In the genomic region with DNA sequence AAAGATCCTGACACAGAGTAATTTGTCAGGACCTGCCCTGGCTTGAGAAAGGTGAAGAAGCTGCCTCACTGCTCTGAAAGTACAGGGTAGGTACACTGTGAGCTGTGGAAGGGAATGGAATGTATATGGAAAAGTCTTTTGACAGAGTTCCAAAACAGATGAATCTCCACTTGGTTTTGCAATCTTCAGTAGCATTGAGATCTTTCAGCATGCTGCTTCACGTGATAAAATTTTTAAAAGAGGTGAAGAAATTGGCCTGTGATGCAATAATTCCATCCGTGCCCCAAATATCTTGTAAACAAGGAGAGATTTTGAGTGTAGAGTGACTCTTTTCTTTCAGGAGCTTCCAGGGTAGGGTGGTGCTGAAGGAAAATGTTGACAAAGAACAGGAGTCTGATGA, we compare ENCODE assay signal across 14 cellular contexts.
DNase-seq lines count a peak whose midpoint lies in the region; ATAC-seq, FAIRE-seq and TF ChIP-seq lines count a peak whose summit lies in the region.
"Had no signal": no experiment of that assay in that cellular context is flagged by ENCODE, and none has a peak within 500 bp of the region (broad histone marks: within the 10 kb centered on the region; RNA-seq: fewer than 3 reads in every experiment).

No MANE protein-coding gene starts in this region.

- H2BK5ac ChIP-seq in IMR-90 (ENCODE audit: low read depth, low read length, poor library complexity, severe bottlenecking) (no peak overlapping the region), mesenchymal stem cell (ENCODE audit: low read depth, low read length, poor library complexity, severe bottlenecking) (no peak overlapping the region)

- no peak overlapping the region for H3K27ac Mint-ChIP-seq in activated T-cell treated with anti-CD3 and anti-CD28 coated beads, Interleukin-2, amount 50 U/mL, for 24 hours
- H3K27ac Mint-ChIP-seq: activated naive CD4-positive, alpha-beta T cell treated with anti-CD3 and anti-CD28 coated beads, Interleukin-2, amount 50 U/mL, for 24 hours; B cell; memory B cell had no signal

- H3K4me3 Mint-ChIP-seq in activated T-cell treated with anti-CD3 and anti-CD28 coated beads, Interleukin-2, amount 50 U/mL, for 24 hours = no peak overlapping the region
- H3K4me3 Mint-ChIP-seq: activated naive CD4-positive, alpha-beta T cell treated with anti-CD3 and anti-CD28 coated beads, Interleukin-2, amount 50 U/mL, for 24 hours; B cell; memory B cell had no signal

- no peak for TF ChIP-seq CTCF in IMR-90 (conservative IDR thresholded peaks at IDR 0.05; ENCODE audit: low read depth, low read length)
- no peak for TF ChIP-seq CTCF in stomach (IDR thresholded peaks at IDR 0.05)

- no peak overlapping the region for H3K56ac ChIP-seq in IMR-90 (ENCODE audit: extremely low read depth, insufficient read depth, low read length)

- no peak for FAIRE-seq in small intestine (lab: Jason Lieb, UNC)

- no peaks in the 10 kb centered on the region for H3K9me3 Mint-ChIP-seq in activated T-cell treated with anti-CD3 and anti-CD28 coated beads, Interleukin-2, amount 50 U/mL, for 24 hours
- H3K9me3 Mint-ChIP-seq: activated naive CD4-positive, alpha-beta T cell treated with anti-CD3 and anti-CD28 coated beads, Interleukin-2, amount 50 U/mL, for 24 hours; memory B cell had no signal

- peak overlapping the region; percentile 47; the same call in 1 of the 2 replicates for H4K5ac ChIP-seq in IMR-90 (ENCODE audit: low read depth, low read length)

- no peak overlapping the region for H3K4me3 ChIP-seq in IMR-90 (ENCODE audit: insufficient read depth, low read depth, low read length)
- H3K4me3 ChIP-seq in mesenchymal stem cell (ENCODE audit: insufficient read depth in 1 of 2, low read depth in 1 of 2, low read length in 2 of 2) = no peak overlapping the region
- H3K4me3 ChIP-seq in small intestine (ENCODE audit: low read depth in 1 of 2, low read length in 2 of 2) = no peak overlapping the region
- H3K4me3 ChIP-seq in stomach = no peak overlapping the region
- H3K4me3 ChIP-seq: spleen had no signal

- WGBS in IMR-90 (ENCODE audit: extremely low coverage in 2 of 2, insufficient read length in 1 of 2), 2 experiments = 20% methylated on average over 1 of the region's 2 CpGs; no CpG with 5 or more reads in 1 of the 2 experiments
- 88% methylated on average over 2 of the region's 2 CpGs for WGBS in mesenchymal stem cell
- WGBS in small intestine, 3 donors = 61 to 79% (median 73%) methylated on average over 2 of the region's 2 CpGs
- WGBS in stomach, 5 donors = 50 to 68% (median 57%) methylated on average over 2 of the region's 2 CpGs

- H3K4me1 Mint-ChIP-seq in activated T-cell treated with anti-CD3 and anti-CD28 coated beads, Interleukin-2, amount 50 U/mL, for 24 hours (ENCODE audit: low read depth) = no peaks in the 10 kb centered on the region
- H3K4me1 Mint-ChIP-seq: activated naive CD4-positive, alpha-beta T cell treated with anti-CD3 and anti-CD28 coated beads, Interleukin-2, amount 50 U/mL, for 24 hours; B cell; memory B cell had no signal

- H3K27me3 ChIP-seq in IMR-90 (ENCODE audit: control insufficient read depth, insufficient read depth, low read length) (no peaks in the 10 kb centered on the region), mesenchymal stem cell (ENCODE audit: control insufficient read depth in 1 of 2, insufficient read depth in 1 of 2, low read length in 2 of 2) (no peaks in the 10 kb centered on the region), small intestine (ENCODE audit: control insufficient read depth in 2 of 2, insufficient read depth in 2 of 2, low read length in 2 of 2) (no peaks in the 10 kb centered on the region), stomach (no peaks in the 10 kb centered on the region)
- H3K27me3 ChIP-seq: spleen had no signal

- H3K23ac ChIP-seq in IMR-90 (ENCODE audit: low read depth, low read length) (no peak overlapping the region), mesenchymal stem cell (ENCODE audit: low read length in 2 of 2) (no peak overlapping the region)

- H3K79me1 ChIP-seq in IMR-90 (ENCODE audit: low read depth in 1 of 2, low read length in 2 of 2) (no peaks in the 10 kb centered on the region), mesenchymal stem cell (replicated peaks; ENCODE audit: low read length, poor library complexity, severe bottlenecking) (no peaks in the 10 kb centered on the region)

- H3K4me2 ChIP-seq in IMR-90 (ENCODE audit: low read depth, low read length) (peak overlapping the region; percentile 3), mesenchymal stem cell (ENCODE audit: low read length, poor library complexity, severe bottlenecking) (no peak overlapping the region)

- dilution Hi-C loops in IMR-90 (cut with HindIII; ENCODE audit: low sequenced_read_pairs, unreplicated experiment) = no loop called here

- no peaks in the 10 kb centered on the region for H4K20me1 ChIP-seq in IMR-90 (ENCODE audit: insufficient read depth, low read length)

- H4K8ac ChIP-seq in IMR-90 (ENCODE audit: low read depth in 2 of 2, low read length in 2 of 2) (no peak overlapping the region), mesenchymal stem cell (ENCODE audit: low read length) (no peak overlapping the region)

- H2BK20ac ChIP-seq in IMR-90 (ENCODE audit: low read depth, low read length) = peak overlapping the region; percentile 8; the same call in 1 of the 2 replicates

- H3K36me3 ChIP-seq in IMR-90 (ENCODE audit: control insufficient read depth, insufficient read depth, low read length) = no peaks in the 10 kb centered on the region
- H3K36me3 ChIP-seq in mesenchymal stem cell (ENCODE audit: control insufficient read depth in 1 of 2, insufficient read depth in 2 of 2, low read depth in 1 of 2, low read length in 2 of 2) = no peaks in the 10 kb centered on the region
- H3K36me3 ChIP-seq in small intestine (ENCODE audit: control insufficient read depth in 2 of 2, insufficient read depth in 2 of 2, low read length in 2 of 2) = no peaks in the 10 kb centered on the region
- no peaks in the 10 kb centered on the region for H3K36me3 ChIP-seq in stomach
- H3K36me3 ChIP-seq: spleen had no signal

- no peak overlapping the region for H2BK12ac ChIP-seq in mesenchymal stem cell (ENCODE audit: low read length in 2 of 2)

- ATAC-seq in IMR-90 (ENCODE audit: low read depth) (peak; percentile 49), HG02938 (IDR thresholded peaks at IDR 0.05; ENCODE audit: unreplicated experiment) (no peak)

- POLR2A ChIA-PET in IMR-90 (lab: Charles Lee; ENCODE audit: unreplicated experiment) = no interaction called here

- H3K27me3 Mint-ChIP-seq in activated T-cell treated with anti-CD3 and anti-CD28 coated beads, Interleukin-2, amount 50 U/mL, for 24 hours = peaks cover 3% of the 10 kb centered on the region
- H3K27me3 Mint-ChIP-seq: activated naive CD4-positive, alpha-beta T cell treated with anti-CD3 and anti-CD28 coated beads, Interleukin-2, amount 50 U/mL, for 24 hours; memory B cell had no signal

- DNase-seq in AG08395 (ENCODE audit: low spot score) = peak; percentile 62
- DNase-seq in IMR-90 = peak; percentile 81
- peak; percentile 66 for DNase-seq in epithelial cell of prostate (ENCODE audit: low read depth, low spot score)
- peak; percentile 42 for DNase-seq in mesenchymal stem cell
- no peak for DNase-seq in activated T-cell treated with anti-CD3 and anti-CD28 coated beads, Interleukin-2, amount 50 U/mL, for 24 hours
- DNase-seq in small intestine = no peak
- no peak for DNase-seq in stomach
- DNase-seq: NCI-H345, spleen had no signal

- H3K4me1 ChIP-seq in IMR-90 (ENCODE audit: control insufficient read depth, insufficient read depth, low read length) (peaks cover 17% of the 10 kb centered on the region), mesenchymal stem cell (ENCODE audit: control insufficient read depth, insufficient read depth, low read depth, low read length) (no peaks in the 10 kb centered on the region), small intestine (ENCODE audit: control insufficient read depth in 2 of 2, insufficient read depth in 1 of 2, low read depth in 1 of 2, low read length in 1 of 2) (no peaks in the 10 kb centered on the region), stomach (peaks cover 0 to 3% (median 0%) of the 10 kb centered on the region in 4 donors)
- H3K4me1 ChIP-seq: spleen had no signal

- CTCF ChIA-PET in IMR-90 (lab: Yijun Ruan, JAX) = interaction anchor here (1.2 kb wide), 1 partner anchor 9 kb away, joined by 3 read pairs; no protein-coding TSS in a partner anchor

- intact Hi-C loops in IMR-90 (cut with micrococcal nuclease) (loop anchor here (5.0 kb wide), 2 partner anchors 112 to 483 kb away; no protein-coding TSS in a partner anchor), stomach (cut with DNase I; ENCODE audit: low total_unique reads) (no loop called here)

- H2BK120ac ChIP-seq in IMR-90 (ENCODE audit: low read depth, low read length) (no peak overlapping the region; the same call in 1 of the 2 replicates), mesenchymal stem cell (ENCODE audit: low read depth, low read length) (no peak overlapping the region)

- BruUV-seq in IMR-90 (replicated peaks; lab: Mats Ljungman, UMichigan) = no TSS peak

- peaks cover 8% of the 10 kb centered on the region; the same call in 1 of the 2 replicates for H3K9me1 ChIP-seq in IMR-90 (ENCODE audit: insufficient read depth, low read length)

- TF ChIP-seq EP300 in stomach (IDR thresholded peaks at IDR 0.05) = no peak

- TF ChIP-seq POLR2A in IMR-90 (IDR thresholded peaks at IDR 0.05; ENCODE audit: low read depth, low read length) (no peak), stomach (IDR thresholded peaks at IDR 0.05) (no peak)

- H4K91ac ChIP-seq in IMR-90 (ENCODE audit: insufficient read depth, low read depth, low read length) = no peak overlapping the region
- H4K91ac ChIP-seq in mesenchymal stem cell (ENCODE audit: low read length) = no peak overlapping the region

- H3K18ac ChIP-seq in IMR-90 (ENCODE audit: low read depth, low read length) (no peak overlapping the region), mesenchymal stem cell (ENCODE audit: low read depth in 1 of 2, low read length in 2 of 2) (no peak overlapping the region)

- H3K9me3 ChIP-seq in IMR-90 (ENCODE audit: control insufficient read depth, insufficient read depth, low read length) (no peaks in the 10 kb centered on the region), mesenchymal stem cell (ENCODE audit: control insufficient read depth, low read length) (no peaks in the 10 kb centered on the region), small intestine (ENCODE audit: control insufficient read depth, low read depth) (no peaks in the 10 kb centered on the region), stomach (no peaks in the 10 kb centered on the region)
- H3K9me3 ChIP-seq: spleen had no signal

- H3K4ac ChIP-seq in IMR-90 (ENCODE audit: low read depth, low read length) = no peak overlapping the region
- H3K4ac ChIP-seq in mesenchymal stem cell (ENCODE audit: low read depth in 1 of 2, low read length in 2 of 2) = no peak overlapping the region

- peak overlapping the region; percentile 24; the same call in 1 of the 2 replicates for H2AK5ac ChIP-seq in IMR-90 (ENCODE audit: low read depth, low read length)
- no peak overlapping the region for H2AK5ac ChIP-seq in mesenchymal stem cell (ENCODE audit: low read length, severe bottlenecking)

- H2AFZ ChIP-seq in IMR-90 (replicated peaks; ENCODE audit: low read length, poor library complexity) (no peak overlapping the region), mesenchymal stem cell (ENCODE audit: low read depth, low read length) (no peak overlapping the region)

- H3K36me3 Mint-ChIP-seq in activated T-cell treated with anti-CD3 and anti-CD28 coated beads, Interleukin-2, amount 50 U/mL, for 24 hours (ENCODE audit: low read depth) = no peaks in the 10 kb centered on the region
- H3K36me3 Mint-ChIP-seq: activated naive CD4-positive, alpha-beta T cell treated with anti-CD3 and anti-CD28 coated beads, Interleukin-2, amount 50 U/mL, for 24 hours; memory B cell had no signal

- H3K27ac ChIP-seq in IMR-90 (ENCODE audit: insufficient read depth, low read length) = peak overlapping the region; percentile 6; the same call in 1 of the 2 replicates
- H3K27ac ChIP-seq in epithelial cell of prostate = peak overlapping the region; percentile 72
- no peak overlapping the region for H3K27ac ChIP-seq in mesenchymal stem cell (ENCODE audit: low read length, poor library complexity, severe bottlenecking)
- no peak overlapping the region for H3K27ac ChIP-seq in small intestine (ENCODE audit: low read depth in 1 of 2, low read length in 1 of 2)
- no peak overlapping the region for H3K27ac ChIP-seq in stomach
- H3K27ac ChIP-seq: spleen, VCaP had no signal

- H2BK15ac ChIP-seq in IMR-90 (ENCODE audit: low read depth, low read length) (no peak overlapping the region), mesenchymal stem cell (ENCODE audit: low read depth, poor library complexity, severe bottlenecking) (no peak overlapping the region)

- no peak overlapping the region for H3K9ac ChIP-seq in IMR-90 (ENCODE audit: low read depth, low read length)
- H3K9ac ChIP-seq in mesenchymal stem cell (ENCODE audit: low read length) = peak overlapping the region; percentile 14

- no peak for TF ChIP-seq RAD21 in IMR-90 (IDR thresholded peaks at IDR 0.05; ENCODE audit: low read length)

- in situ Hi-C loops in IMR-90 (cut with MboI; ENCODE audit: low sequenced_read_pairs) = no loop called here

- no peak overlapping the region for H3K14ac ChIP-seq in IMR-90 (replicated peaks; ENCODE audit: low read depth, low read length)
- H3K14ac ChIP-seq in mesenchymal stem cell (ENCODE audit: low read length in 2 of 2) = no peak overlapping the region

- H2AK9ac ChIP-seq in IMR-90 (replicated peaks; ENCODE audit: low read depth, low read length, poor library complexity) = no peak overlapping the region

Comparison
In these comparisons a context has a peak if more than half of its experiments do, and no peak if none do; other contexts are left out.
1. DNase-seq: peak in AG08395 (single experiment), IMR-90 (single experiment), epithelial cell of prostate (single experiment) and mesenchymal stem cell (single experiment); none in activated T-cell treated with anti-CD3 and anti-CD28 coated beads, Interleukin-2, amount 50 U/mL, for 24 hours (single experiment), small intestine (single experiment) and stomach (single experiment).
2. H3K27ac ChIP-seq: peak in IMR-90 (single experiment) and epithelial cell of prostate (single experiment); none in mesenchymal stem cell (single experiment), small intestine (0 of 2) and stomach (0 of 5).